In the genomic region with DNA sequence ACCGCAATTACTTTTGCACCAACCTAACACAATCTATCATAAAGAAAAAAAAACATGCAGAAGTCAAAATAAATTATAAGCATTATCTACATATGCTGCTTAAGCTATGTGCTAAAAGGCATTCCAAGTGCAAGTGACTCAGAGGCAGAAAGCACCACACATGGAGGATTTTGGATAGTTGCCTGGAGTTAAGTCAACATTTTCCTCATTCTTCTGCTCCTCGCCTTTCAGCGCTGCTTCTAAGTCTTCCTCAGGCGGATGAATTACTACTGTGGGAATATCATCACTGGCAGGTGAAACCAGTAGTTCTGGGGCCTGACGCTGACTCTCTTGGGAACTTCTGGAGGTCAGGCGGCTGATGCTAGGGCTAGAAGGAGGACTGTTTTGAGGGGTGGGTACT, we compare ENCODE assay signal across 12 cellular contexts. TPM values are rescaled to one million over a fixed set of nuclear protein-coding genes. Genes with fewer than 3 reads are reported as not detected.
DNase-seq lines count a peak whose midpoint lies in the region; ATAC-seq lines count a peak whose summit lies in the region.
"Had no signal": no experiment of that assay in that cellular context is flagged by ENCODE, and none has a peak within 500 bp of the region (broad histone marks: within the 10 kb centered on the region; RNA-seq: fewer than 3 reads in every experiment).

No MANE protein-coding gene starts in this region.

- H3K9me3 Mint-ChIP-seq in activated CD4-positive, alpha-beta T cell treated with anti-CD3 and anti-CD28 coated beads, Interleukin-2, amount 10 ng/mL, durations not matched to agents 7 days and 5 days: no peaks in the 10 kb centered on the region
- H3K9me3 Mint-ChIP-seq: neural progenitor cell; stimulated activated naive CD8-positive, alpha-beta T cell treated with anti-CD3 and anti-CD28 coated beads, Interleukin-15, Interleukin-2, amounts not matched to agents 100 ng/mL and 50 ng/mL, for 24 hours had no signal

- ATAC-seq in GM21515 (IDR thresholded peaks at IDR 0.05; ENCODE audit: unreplicated experiment) (no peak), GM21825 (IDR thresholded peaks at IDR 0.05; ENCODE audit: unreplicated experiment) (no peak)

- H3K36me3 Mint-ChIP-seq in activated CD4-positive, alpha-beta T cell treated with anti-CD3 and anti-CD28 coated beads, Interleukin-2, amount 10 ng/mL, durations not matched to agents 7 days and 5 days (ENCODE audit: low read depth): peaks cover 56% of the 10 kb centered on the region

- DNase-seq in HK-2 (ENCODE audit: unreplicated experiment) (peak; percentile 36), astrocyte of the hippocampus (ENCODE audit: low read depth, low spot score) (peak; percentile 97), iPS-NIHi11 (ENCODE audit: low spot score) (peak; percentile 13), stromal cell of bone marrow (ENCODE audit: low read depth) (peak; percentile 90)
- DNase-seq in activated CD4-positive, alpha-beta T cell treated with anti-CD3 and anti-CD28 coated beads, Interleukin-2, amount 10 ng/mL, durations not matched to agents 7 days and 5 days: no peak
- no peak for DNase-seq in stimulated activated CD4-positive, alpha-beta T cell treated with anti-CD3 and anti-CD28 coated beads, Interleukin-12 subunit alpha, Interleukin-12 subunit beta, amount 100 ng/mL, for 4 hours
- DNase-seq: activated CD4-positive, alpha-beta T cell treated with anti-CD3 and anti-CD28 coated beads for 48 hours; NCI-H526 had no signal

- no peaks in the 10 kb centered on the region for H3K27me3 Mint-ChIP-seq in activated CD4-positive, alpha-beta T cell treated with anti-CD3 and anti-CD28 coated beads, Interleukin-2, amount 10 ng/mL, durations not matched to agents 7 days and 5 days
- H3K27me3 Mint-ChIP-seq: stimulated activated naive CD8-positive, alpha-beta T cell treated with anti-CD3 and anti-CD28 coated beads, Interleukin-15, Interleukin-2, amounts not matched to agents 100 ng/mL and 50 ng/mL, for 24 hours had no signal

- H3K4me3 Mint-ChIP-seq in activated CD4-positive, alpha-beta T cell treated with anti-CD3 and anti-CD28 coated beads, Interleukin-2, amount 10 ng/mL, durations not matched to agents 7 days and 5 days: no peak overlapping the region
- H3K4me3 Mint-ChIP-seq: neural progenitor cell; stimulated activated naive CD8-positive, alpha-beta T cell treated with anti-CD3 and anti-CD28 coated beads, Interleukin-15, Interleukin-2, amounts not matched to agents 100 ng/mL and 50 ng/mL, for 24 hours had no signal

- no peak overlapping the region for H3K27ac Mint-ChIP-seq in activated CD4-positive, alpha-beta T cell treated with anti-CD3 and anti-CD28 coated beads, Interleukin-2, amount 10 ng/mL, durations not matched to agents 7 days and 5 days
- H3K27ac Mint-ChIP-seq: neural progenitor cell; stimulated activated naive CD8-positive, alpha-beta T cell treated with anti-CD3 and anti-CD28 coated beads, Interleukin-15, Interleukin-2, amounts not matched to agents 100 ng/mL and 50 ng/mL, for 24 hours had no signal

- CTCF ChIA-PET in activated CD4-positive, alpha-beta T cell treated with anti-CD3 and anti-CD28 coated beads, Interleukin-2, amount 10 ng/mL, durations not matched to agents 7 days and 5 days (lab: Charles Lee): no interaction called here

- peaks cover 3% of the 10 kb centered on the region for H3K4me1 Mint-ChIP-seq in activated CD4-positive, alpha-beta T cell treated with anti-CD3 and anti-CD28 coated beads, Interleukin-2, amount 10 ng/mL, durations not matched to agents 7 days and 5 days
- H3K4me1 Mint-ChIP-seq: neural progenitor cell had no signal

- POLR2A ChIA-PET in activated CD4-positive, alpha-beta T cell treated with anti-CD3 and anti-CD28 coated beads, Interleukin-2, amount 10 ng/mL, durations not matched to agents 7 days and 5 days (lab: Charles Lee): no interaction called here

RNA-seq across cellular contexts. Expression of gene SLC4A7, which starts 53.1 kb away (rescaled TPM):
- 10 to 100 TPM; 37.6 to 46.1 TPM for total RNA-seq in activated CD4-positive, alpha-beta T cell treated with anti-CD3 and anti-CD28 coated beads, Interleukin-2, amount 10 ng/mL, durations not matched to agents 7 days and 5 days

Comparison
In these comparisons a context has a peak if more than half of its experiments do, and no peak if none do; other contexts are left out.
1. DNase-seq: peak in HK-2 (single experiment), astrocyte of the hippocampus (single experiment), iPS-NIHi11 (single experiment) and stromal cell of bone marrow (single experiment); none in activated CD4-positive, alpha-beta T cell treated with anti-CD3 and anti-CD28 coated beads, Interleukin-2, amount 10 ng/mL, durations not matched to agents 7 days and 5 days (single experiment) and stimulated activated CD4-positive, alpha-beta T cell treated with anti-CD3 and anti-CD28 coated beads, Interleukin-12 subunit alpha, Interleukin-12 subunit beta, amount 100 ng/mL, for 4 hours (single experiment).